Comparison of ENCODE assay signal across 8 cellular contexts in the genomic region with DNA sequence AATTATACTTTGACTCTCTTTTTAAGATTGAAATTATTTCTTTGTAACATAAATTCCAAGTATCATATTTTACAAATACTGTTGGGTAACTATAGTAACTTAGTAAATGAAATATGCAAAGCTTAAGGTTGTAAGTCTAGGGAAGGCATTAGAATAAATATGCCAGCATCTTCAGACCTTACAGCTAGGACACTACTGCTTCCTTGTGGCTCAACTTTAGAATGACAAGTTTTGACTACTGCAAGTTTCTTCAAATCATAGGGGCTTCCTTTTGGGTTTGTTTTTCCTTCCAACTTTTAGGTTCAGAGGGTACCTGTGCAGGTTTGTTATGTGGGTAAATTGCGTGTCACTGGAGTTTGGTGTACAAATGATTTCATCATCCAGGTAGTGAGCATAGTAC. TPM values are rescaled to one million over a fixed set of nuclear protein-coding genes. Genes with fewer than 3 reads are reported as not detected.
DNase-seq lines count a peak whose midpoint lies in the region; ATAC-seq and TF ChIP-seq lines count a peak whose summit lies in the region.
"Had no signal": no experiment of that assay in that cellular context is flagged by ENCODE, and none has a peak within 500 bp of the region (broad histone marks: within the 10 kb centered on the region; RNA-seq: fewer than 3 reads in every experiment).

No MANE protein-coding gene starts in this region.

- H3K27me3 ChIP-seq in GM06990 (replicated peaks; ENCODE audit: control insufficient read depth, insufficient read depth, low read length) (no peaks in the 10 kb centered on the region), dorsolateral prefrontal cortex (no peaks in the 10 kb centered on the region)

- no peak for DNase-seq in GM06990 (ENCODE audit: extremely low read depth, insufficient read length)
- peak; percentile 28 to 40 for DNase-seq in NCI-H526 (lab: John Stamatoyannopoulos, UW)
- no peak for DNase-seq in dorsolateral prefrontal cortex
- DNase-seq in pulmonary artery endothelial cell (ENCODE audit: low read depth, low spot score), result peak; percentile 44
- no peak for DNase-seq in COR-L47 (lab: John Stamatoyannopoulos, UW)

- H3K36me3 ChIP-seq in GM06990 (ENCODE audit: control insufficient read depth, insufficient read depth, low read length), result no peaks in the 10 kb centered on the region

- TF ChIP-seq CTCF in GM06990 (IDR thresholded peaks at IDR 0.05; ENCODE audit: insufficient read depth, low read length, poor library complexity, severe bottlenecking), result peak; percentile 45
- peak in 55 of 56 donors; percentile 21 to 70 (median 45) for TF ChIP-seq CTCF in dorsolateral prefrontal cortex (IDR thresholded peaks at IDR 0.05 in 54 of 56, conservative IDR thresholded peaks at IDR 0.05 in 2 of 56; ENCODE audit: low read depth in 1 of 56, partially characterized antibody in 56 of 56)

- H3K4me3 ChIP-seq in GM06990 (replicated peaks; ENCODE audit: low read depth, low read length) (no peak overlapping the region), dorsolateral prefrontal cortex (no peak overlapping the region)

- H3K27ac ChIP-seq in dorsolateral prefrontal cortex, result no peak overlapping the region

- no peak for ATAC-seq in GM21529 (IDR thresholded peaks at IDR 0.05; ENCODE audit: unreplicated experiment)
- no peak for ATAC-seq in GM19328 (IDR thresholded peaks at IDR 0.05; ENCODE audit: unreplicated experiment)

- intact Hi-C loops in dorsolateral prefrontal cortex (cut with DNase I), result loop anchor here in 1 of 2 donors (10.0 kb wide), 1 partner anchor 260 kb away; no protein-coding TSS in a partner anchor

RNA-seq across cellular contexts. Expression of a gene that starts 17.7 kb away (rescaled TPM):
- total RNA-seq in dorsolateral prefrontal cortex (1 to 10 TPM in 51 of 120 experiments, under 1 TPM in 33, not detected in 36; 0.46 to 3.1 (median 1.2) TPM), pulmonary artery endothelial cell (0.11 TPM in 1 of 2 replicates, not detected in the other)
- total RNA-seq: skeletal muscle tissue had no signal

RNA-seq across cellular contexts. Expression of a gene that starts 27.6 kb away (rescaled TPM):
- total RNA-seq in dorsolateral prefrontal cortex (1 to 10 TPM in 98 of 120 experiments, under 1 TPM in 8, not detected in 14; 0.73 to 6.3 (median 1.8) TPM), pulmonary artery endothelial cell (not detected in 2 replicates)
- total RNA-seq: skeletal muscle tissue had no signal

Comparison
In these comparisons a context has a peak if more than half of its experiments do, and no peak if none do; other contexts are left out.
1. DNase-seq: peak in NCI-H526 (2 of 2) and pulmonary artery endothelial cell (single experiment); none in GM06990 (single experiment), dorsolateral prefrontal cortex (0 of 10) and COR-L47 (single experiment).